Comparison of ENCODE assay signal across 3 cellular contexts in the genomic region with DNA sequence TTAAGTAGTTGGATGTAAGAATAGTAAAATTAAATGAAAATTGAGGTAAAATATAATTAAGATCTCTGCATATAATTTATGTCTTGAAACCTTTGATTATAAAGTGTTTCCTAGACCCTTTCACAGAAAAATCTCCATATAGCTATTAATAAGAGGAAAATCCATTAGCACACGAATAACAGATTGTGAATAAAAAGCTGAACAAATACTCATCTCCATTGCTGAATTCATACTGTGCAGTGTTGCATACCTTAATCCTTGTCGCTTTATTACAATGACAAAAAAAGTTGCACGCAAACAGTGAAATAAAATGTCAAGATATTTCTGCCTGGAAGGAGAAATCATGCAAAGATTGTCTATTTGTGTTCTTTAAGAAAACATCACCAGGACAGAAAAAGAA.
"Had no signal": no experiment of that assay in that cellular context is flagged by ENCODE, and none has a peak within 500 bp of the region (broad histone marks: within the 10 kb centered on the region; RNA-seq: fewer than 3 reads in every experiment).

No MANE protein-coding gene starts in this region.

- H3K4me3 ChIP-seq: GM12878 had no signal

- DNase-seq: GDM1, GF-D8 had no signal
